1 cellular context compared by ENCODE assay signal in the genomic region with DNA sequence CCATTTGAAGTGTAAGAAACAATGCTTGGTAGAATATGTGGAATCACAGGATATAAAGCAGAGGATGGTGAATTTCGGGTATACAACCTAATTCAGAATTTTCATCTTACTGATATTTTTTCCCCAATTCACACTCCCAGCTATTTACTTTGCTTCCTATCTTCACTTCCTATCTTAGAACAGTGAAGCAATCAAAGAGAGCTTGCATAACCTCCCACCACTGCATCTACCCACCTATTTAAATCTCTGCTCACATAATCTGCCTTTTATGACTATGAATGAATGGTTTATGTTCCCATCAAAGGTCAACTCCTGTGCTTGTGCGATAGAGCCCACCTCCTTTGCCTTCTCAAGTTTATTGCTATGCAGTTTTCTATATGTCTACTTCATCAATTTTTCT.
TF ChIP-seq lines count a peak whose summit lies in the region.

No MANE protein-coding gene starts in this region.

TF ChIP-seq in HepG2, 621 proteins besides CTCF, POLR2A, EP300 and RAD21 (continued from another document and continues in another):
- TF ChIP-seq ZNF646 (CRISPR knock-in tag; IDR thresholded peaks at IDR 0.05) (no peak), THAP11 (CRISPR knock-in tag; IDR thresholded peaks at IDR 0.05) (no peak), ZNF430 (CRISPR knock-in tag; IDR thresholded peaks at IDR 0.05) (no peak), ZNF737 (CRISPR knock-in tag; IDR thresholded peaks at IDR 0.05; ENCODE audit: borderline replicate concordance) (no peak), ELF4 (CRISPR knock-in tag; IDR thresholded peaks at IDR 0.05; ENCODE audit: borderline replicate concordance) (no peak), THAP9 (CRISPR knock-in tag; IDR thresholded peaks at IDR 0.05; ENCODE audit: borderline replicate concordance) (no peak), KMT2B (CRISPR knock-in tag; IDR thresholded peaks at IDR 0.05) (no peak), RFXAP (CRISPR knock-in tag; IDR thresholded peaks at IDR 0.05; ENCODE audit: borderline replicate concordance) (no peak), ZNF652 (CRISPR knock-in tag; IDR thresholded peaks at IDR 0.05; ENCODE audit: borderline replicate concordance, low read depth) (no peak), ZGPAT (CRISPR knock-in tag; IDR thresholded peaks at IDR 0.05) (0 out of 2 replicates have a peak, but pooled peaks have one; percentile 51), BORCS8-MEF2B (CRISPR knock-in tag; IDR thresholded peaks at IDR 0.05) (no peak), HMG20B (CRISPR knock-in tag; conservative IDR thresholded peaks at IDR 0.05) (peak; percentile 82), ZNF121 (CRISPR knock-in tag; IDR thresholded peaks at IDR 0.05) (no peak), GFI1 (CRISPR knock-in tag; IDR thresholded peaks at IDR 0.05; ENCODE audit: borderline replicate concordance) (peak; percentile 96), TCF7 (IDR thresholded peaks at IDR 0.05; ENCODE audit: low read depth) (peak; percentile 57; the same call in 1 of the 2 replicates), PHF5A (CRISPR knock-in tag; IDR thresholded peaks at IDR 0.05; ENCODE audit: low read depth, unreplicated experiment) (no peak), ZSCAN22 (CRISPR knock-in tag; IDR thresholded peaks at IDR 0.05) (no peak), TOPORS (CRISPR knock-in tag; IDR thresholded peaks at IDR 0.05) (no peak), SP140L (CRISPR knock-in tag; IDR thresholded peaks at IDR 0.05; ENCODE audit: borderline replicate concordance) (0 out of 2 replicates have a peak, but pooled peaks have one; percentile 28), ZBTB37 (CRISPR knock-in tag; IDR thresholded peaks at IDR 0.05) (no peak), ZNF280D (CRISPR knock-in tag; IDR thresholded peaks at IDR 0.05) (no peak), FOXC1 (CRISPR knock-in tag; IDR thresholded peaks at IDR 0.05; ENCODE audit: borderline replicate concordance) (no peak), U2AF2 (IDR thresholded peaks at IDR 0.05; ENCODE audit: low read depth, low read length) (no peak), SNAI1 (CRISPR knock-in tag; IDR thresholded peaks at IDR 0.05; ENCODE audit: borderline replicate concordance) (no peak), MYNN (CRISPR knock-in tag; IDR thresholded peaks at IDR 0.05; ENCODE audit: low read depth) (no peak), ZNF260 (CRISPR knock-in tag; IDR thresholded peaks at IDR 0.05; ENCODE audit: borderline replicate concordance, low read depth) (no peak), GATAD2A (CRISPR knock-in tag; IDR thresholded peaks at IDR 0.05) (peak; percentile 84), RARG (CRISPR knock-in tag; IDR thresholded peaks at IDR 0.05; ENCODE audit: low read depth) (no peak), RFXANK (CRISPR knock-in tag; IDR thresholded peaks at IDR 0.05) (no peak), ZIK1 (CRISPR knock-in tag; IDR thresholded peaks at IDR 0.05; ENCODE audit: borderline replicate concordance, low read depth) (no peak), SMC3 (IDR thresholded peaks at IDR 0.05; ENCODE audit: low read length) (no peak; the same call in 1 of the 2 replicates), CREM (IDR thresholded peaks at IDR 0.05) (peak; percentile 20; the same call in 1 of the 2 replicates), CREM (CRISPR knock-in tag; IDR thresholded peaks at IDR 0.05) (no peak), ZNF468 (CRISPR knock-in tag; IDR thresholded peaks at IDR 0.05) (no peak), ZNF703 (CRISPR knock-in tag; IDR thresholded peaks at IDR 0.05; ENCODE audit: borderline replicate concordance) (no peak), SMAD1 (CRISPR knock-in tag; IDR thresholded peaks at IDR 0.05; ENCODE audit: borderline replicate concordance, low read depth) (no peak), CREB1 (IDR thresholded peaks at IDR 0.05) (no peak), CREB1 (CRISPR knock-in tag; IDR thresholded peaks at IDR 0.05) (0 out of 2 replicates have a peak, but pooled peaks have one; percentile 40), ZFP36L2 (CRISPR knock-in tag; IDR thresholded peaks at IDR 0.05) (no peak), NFIC (IDR thresholded peaks at IDR 0.05; ENCODE audit: low read length) (no peak)
- TF ChIP-seq, protein P1, sequence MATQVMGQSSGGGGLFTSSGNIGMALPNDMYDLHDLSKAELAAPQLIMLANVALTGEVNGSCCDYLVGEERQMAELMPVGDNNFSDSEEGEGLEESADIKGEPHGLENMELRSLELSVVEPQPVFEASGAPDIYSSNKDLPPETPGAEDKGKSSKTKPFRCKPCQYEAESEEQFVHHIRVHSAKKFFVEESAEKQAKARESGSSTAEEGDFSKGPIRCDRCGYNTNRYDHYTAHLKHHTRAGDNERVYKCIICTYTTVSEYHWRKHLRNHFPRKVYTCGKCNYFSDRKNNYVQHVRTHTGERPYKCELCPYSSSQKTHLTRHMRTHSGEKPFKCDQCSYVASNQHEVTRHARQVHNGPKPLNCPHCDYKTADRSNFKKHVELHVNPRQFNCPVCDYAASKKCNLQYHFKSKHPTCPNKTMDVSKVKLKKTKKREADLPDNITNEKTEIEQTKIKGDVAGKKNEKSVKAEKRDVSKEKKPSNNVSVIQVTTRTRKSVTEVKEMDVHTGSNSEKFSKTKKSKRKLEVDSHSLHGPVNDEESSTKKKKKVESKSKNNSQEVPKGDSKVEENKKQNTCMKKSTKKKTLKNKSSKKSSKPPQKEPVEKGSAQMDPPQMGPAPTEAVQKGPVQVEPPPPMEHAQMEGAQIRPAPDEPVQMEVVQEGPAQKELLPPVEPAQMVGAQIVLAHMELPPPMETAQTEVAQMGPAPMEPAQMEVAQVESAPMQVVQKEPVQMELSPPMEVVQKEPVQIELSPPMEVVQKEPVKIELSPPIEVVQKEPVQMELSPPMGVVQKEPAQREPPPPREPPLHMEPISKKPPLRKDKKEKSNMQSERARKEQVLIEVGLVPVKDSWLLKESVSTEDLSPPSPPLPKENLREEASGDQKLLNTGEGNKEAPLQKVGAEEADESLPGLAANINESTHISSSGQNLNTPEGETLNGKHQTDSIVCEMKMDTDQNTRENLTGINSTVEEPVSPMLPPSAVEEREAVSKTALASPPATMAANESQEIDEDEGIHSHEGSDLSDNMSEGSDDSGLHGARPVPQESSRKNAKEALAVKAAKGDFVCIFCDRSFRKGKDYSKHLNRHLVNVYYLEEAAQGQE (IDR thresholded peaks at IDR 0.05; ENCODE audit: borderline replicate concordance in 1 of 2, low read depth in 1 of 2, low read length in 2 of 2), result no peak
- TF ChIP-seq, protein P2, sequence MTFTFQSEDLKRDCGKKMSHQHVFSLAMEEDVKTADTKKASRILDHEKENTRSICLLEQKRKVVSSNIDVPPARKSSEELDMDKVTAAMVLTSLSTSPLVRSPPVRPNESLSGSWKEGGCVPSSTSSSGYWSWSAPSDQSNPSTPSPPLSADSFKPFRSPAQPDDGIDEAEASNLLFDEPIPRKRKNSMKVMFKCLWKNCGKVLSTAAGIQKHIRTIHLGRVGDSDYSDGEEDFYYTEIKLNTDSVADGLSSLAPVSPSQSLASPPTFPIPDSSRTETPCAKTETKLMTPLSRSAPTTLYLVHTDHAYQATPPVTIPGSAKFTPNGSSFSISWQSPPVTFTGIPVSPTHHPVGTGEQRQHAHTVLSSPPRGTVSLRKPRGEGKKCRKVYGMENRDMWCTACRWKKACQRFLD (CRISPR knock-in tag; IDR thresholded peaks at IDR 0.05; ENCODE audit: borderline replicate concordance), result no peak
